2 cellular contexts compared by ENCODE assay signal in genomic region chr13:98322091-98322718, GRCh38.
TF ChIP-seq lines count a peak whose summit lies in the region.

No MANE protein-coding gene starts in this region.

TF ChIP-seq in IMR-90, 13 proteins besides CTCF, POLR2A, EP300 and RAD21:
- TF ChIP-seq ELK1 (IDR thresholded peaks at IDR 0.05; ENCODE audit: borderline replicate concordance, low read depth, low read length): no peak
- no peak for TF ChIP-seq NFE2L2 (IDR thresholded peaks at IDR 0.05; ENCODE audit: low read depth, low read length)
- TF ChIP-seq MAFK (IDR thresholded peaks at IDR 0.05; ENCODE audit: low read depth, low read length): no peak
- TF ChIP-seq MAZ (IDR thresholded peaks at IDR 0.05; ENCODE audit: borderline replicate concordance, low read depth, low read length): no peak
- no peak for TF ChIP-seq CHD1 (IDR thresholded peaks at IDR 0.05; ENCODE audit: low read depth, low read length)
- TF ChIP-seq BHLHE40 (IDR thresholded peaks at IDR 0.05; ENCODE audit: low read depth, low read length): no peak
- TF ChIP-seq USF2 (IDR thresholded peaks at IDR 0.05; ENCODE audit: low read depth, low read length): no peak
- no peak for TF ChIP-seq FOS (IDR thresholded peaks at IDR 0.05; ENCODE audit: low read depth, low read length)
- TF ChIP-seq CEBPB (IDR thresholded peaks at IDR 0.05; ENCODE audit: low read depth, low read length): no peak
- TF ChIP-seq RCOR1 (IDR thresholded peaks at IDR 0.05; ENCODE audit: insufficient replicate concordance, low read length): no peak
- TF ChIP-seq MXI1 (IDR thresholded peaks at IDR 0.05; ENCODE audit: borderline replicate concordance, low read depth, low read length): no peak

TF ChIP-seq in H1, 55 proteins besides CTCF, POLR2A, EP300 and RAD21:
- TF ChIP-seq CREB1 (IDR thresholded peaks at IDR 0.05) (no peak), SAP30 (IDR thresholded peaks at IDR 0.05; ENCODE audit: insufficient read depth, insufficient replicate concordance, low read length) (no peak), SUZ12 (IDR thresholded peaks at IDR 0.05; ENCODE audit: low read length) (no peak), POLR2AphosphoS5 (IDR thresholded peaks at IDR 0.05; ENCODE audit: low read depth, low read length) (no peak), YY1 (IDR thresholded peaks at IDR 0.05; ENCODE audit: low read depth, low read length) (no peak), TBP (IDR thresholded peaks at IDR 0.05; ENCODE audit: low read depth, low read length) (no peak), TAF7 (optimal IDR thresholded peaks at IDR 0.05; ENCODE audit: borderline replicate concordance, low read depth, low read length) (no peak), E2F6 (IDR thresholded peaks at IDR 0.05) (no peak), ATF2 (IDR thresholded peaks at IDR 0.05; ENCODE audit: low read length) (no peak), KDM1A (IDR thresholded peaks at IDR 0.05; ENCODE audit: borderline replicate concordance, low read length) (no peak), USF2 (IDR thresholded peaks at IDR 0.05; ENCODE audit: low read length) (no peak), BACH1 (IDR thresholded peaks at IDR 0.05; ENCODE audit: low read length) (no peak), SIRT6 (IDR thresholded peaks at IDR 0.05; ENCODE audit: low read length) (no peak), EZH2 (IDR thresholded peaks at IDR 0.05; ENCODE audit: low read depth, low read length, severe bottlenecking) (no peak), CEBPB (IDR thresholded peaks at IDR 0.05; ENCODE audit: low read depth, low read length) (no peak), PHF8 (conservative IDR thresholded peaks at IDR 0.05; ENCODE audit: low read depth, low read length) (no peak), JUND (IDR thresholded peaks at IDR 0.05; ENCODE audit: low read length) (no peak)
